Comparison of ENCODE assay signal across 20 cellular contexts in the genomic region with DNA sequence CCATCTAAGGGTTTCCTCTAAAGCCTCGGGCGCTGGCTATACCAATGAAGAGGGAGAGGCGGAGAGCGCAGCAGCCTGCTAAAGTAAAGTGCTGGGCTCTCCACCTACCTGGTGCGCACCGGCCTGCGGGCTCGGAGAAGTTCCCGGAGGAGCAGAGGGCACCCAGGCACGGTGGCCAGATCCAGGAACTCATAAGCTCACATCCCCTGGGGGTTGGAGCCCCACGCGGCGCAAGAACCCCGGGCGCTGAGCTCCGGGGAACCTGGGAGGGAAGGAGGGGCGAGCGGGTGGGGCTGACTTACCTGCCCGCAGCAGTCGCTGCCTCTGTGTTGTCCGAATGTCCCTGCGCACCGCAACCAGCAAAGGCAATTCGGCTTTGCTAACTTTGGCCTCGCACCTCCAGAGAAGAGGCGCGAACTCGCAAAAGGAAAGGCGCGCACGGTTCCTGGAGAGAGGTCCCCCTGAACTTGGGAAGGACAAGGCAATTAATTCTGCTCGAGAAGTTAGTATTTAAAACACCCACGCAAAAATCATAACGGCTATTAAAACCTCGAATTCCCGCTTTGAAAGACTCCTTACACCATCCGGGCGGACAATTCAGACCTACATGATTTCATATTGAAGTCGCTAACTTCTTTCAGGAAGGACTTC.
DNase-seq lines count a peak whose midpoint lies in the region; ATAC-seq and TF ChIP-seq lines count a peak whose summit lies in the region.
"Had no signal": no experiment of that assay in that cellular context is flagged by ENCODE, and none has a peak within 500 bp of the region (broad histone marks: within the 10 kb centered on the region; RNA-seq: fewer than 3 reads in every experiment).

No MANE protein-coding gene starts in this region.

- no peak overlapping the region for H3K23ac ChIP-seq in mesendoderm (ENCODE audit: low read length)

- H3K18ac ChIP-seq in mesendoderm (ENCODE audit: low read length) = no peak overlapping the region

- H4K8ac ChIP-seq in mesendoderm (ENCODE audit: low read depth, low read length) = no peak overlapping the region

- H3K27me3 ChIP-seq in HUES6 (ENCODE audit: control insufficient read depth, insufficient read depth, low read length) (peaks cover 100% of the 10 kb centered on the region), mesendoderm (ENCODE audit: insufficient read depth, low read length, poor library complexity) (peaks cover 47% of the 10 kb centered on the region)
- H3K27me3 ChIP-seq: testis had no signal

- H3K4me1 Mint-ChIP-seq in glutamatergic neuron (ENCODE audit: low read depth, unreplicated experiment) = peaks cover 21% of the 10 kb centered on the region
- H3K4me1 Mint-ChIP-seq in stimulated activated naive B cell treated with anti-CD40 and anti-IgM and Interleukin-4, amounts not matched to agents 10 μg/mL and 1 μg/mL and 100 μg/mL, for 72 hours = peaks cover 24 to 32% of the 10 kb centered on the region in 2 donors

- no peak overlapping the region for H3K4ac ChIP-seq in mesendoderm (ENCODE audit: low read depth, low read length)

- no peaks in the 10 kb centered on the region for H3K79me2 ChIP-seq in mesendoderm (ENCODE audit: control insufficient read depth, insufficient read depth, low read length)

- ATAC-seq in stimulated activated naive B cell treated with anti-CD40 and anti-IgM and Interleukin-4, amounts not matched to agents 10 μg/mL and 1 μg/mL and 100 μg/mL, for 72 hours (replicated peaks) = no peak
- no peak for ATAC-seq in HG03039 (IDR thresholded peaks at IDR 0.05; ENCODE audit: unreplicated experiment)
- ATAC-seq: activated CD8-positive, alpha-beta T cell treated with anti-CD3 and anti-CD28 coated beads, Interleukin-2, amount 10 ng/mL, durations not matched to agents 7 days and 5 days; activated naive CD8-positive, alpha-beta T cell treated with anti-CD3 and anti-CD28 coated beads, Interleukin-2, amount 50 U/mL, for 24 hours; heart right ventricle; Panc1 had no signal

- peaks cover 24% of the 10 kb centered on the region for H3K27me3 Mint-ChIP-seq in glutamatergic neuron (ENCODE audit: unreplicated experiment)
- H3K27me3 Mint-ChIP-seq in stimulated activated naive B cell treated with anti-CD40 and anti-IgM and Interleukin-4, amounts not matched to agents 10 μg/mL and 1 μg/mL and 100 μg/mL, for 72 hours = peaks cover 18 to 45% of the 10 kb centered on the region in 2 donors

- no peak overlapping the region for H2AK5ac ChIP-seq in mesendoderm (ENCODE audit: low read length)

- H3K4me1 ChIP-seq in HUES6 (ENCODE audit: control insufficient read depth, insufficient read depth, low read length) = peaks cover 36% of the 10 kb centered on the region
- H3K4me1 ChIP-seq in mesendoderm (ENCODE audit: control insufficient read depth, low read depth, low read length) = no peaks in the 10 kb centered on the region

- H3K36me3 Mint-ChIP-seq in glutamatergic neuron (ENCODE audit: unreplicated experiment) = no peaks in the 10 kb centered on the region
- H3K36me3 Mint-ChIP-seq in stimulated activated naive B cell treated with anti-CD40 and anti-IgM and Interleukin-4, amounts not matched to agents 10 μg/mL and 1 μg/mL and 100 μg/mL, for 72 hours = peaks cover 6 to 11% of the 10 kb centered on the region in 2 donors

- no peak for DNase-seq in glutamatergic neuron
- peak; percentile 39 for DNase-seq in mesendoderm
- no peak for DNase-seq in stimulated activated naive B cell treated with anti-CD40 and anti-IgM and Interleukin-4, amounts not matched to agents 10 μg/mL and 1 μg/mL and 100 μg/mL, for 72 hours
- no peak for DNase-seq in occipital lobe (lab: John Stamatoyannopoulos, UW)
- DNase-seq in ACHN = no peak
- DNase-seq: activated CD4-positive, CD25-positive, alpha-beta regulatory T cell treated with anti-CD3 and anti-CD28 coated beads, Interleukin-2, amount 50 U/mL, for 72 hours; activated CD8-positive, alpha-beta T cell treated with anti-CD3 and anti-CD28 coated beads, Interleukin-2, amount 10 ng/mL, durations not matched to agents 7 days and 5 days; activated effector memory CD4-positive, alpha-beta T cell treated with anti-CD3 and anti-CD28 coated beads, Interleukin-2, amount 50 U/mL, for 16 hours; activated naive CD8-positive, alpha-beta T cell treated with anti-CD3 and anti-CD28 coated beads, Interleukin-2, amount 50 U/mL, for 24 hours; activated T-cell treated with anti-CD3 and anti-CD28 coated beads for 4 hours; heart right ventricle; NCI-H2171 treated with DMSO at 0.1 percent for 48 hours; stimulated activated CD4-positive, alpha-beta T cell treated with anti-CD3 and anti-CD28 coated beads, Interleukin-4, amount 100 ng/mL, for 24 hours; stimulated activated naive CD4-positive, alpha-beta T cell; T-helper 1 cell; testis had no signal

- no peak overlapping the region for H2BK15ac ChIP-seq in mesendoderm (replicated peaks; ENCODE audit: low read depth)

- no peaks in the 10 kb centered on the region for H3K36me3 ChIP-seq in HUES6 (ENCODE audit: control insufficient read depth, insufficient read depth, low read length)
- no peaks in the 10 kb centered on the region for H3K36me3 ChIP-seq in mesendoderm (ENCODE audit: control insufficient read depth, insufficient read depth, low read length)
- H3K36me3 ChIP-seq: heart right ventricle, vagina had no signal

- peak overlapping the region; percentile 65 for H3K4me3 Mint-ChIP-seq in glutamatergic neuron (ENCODE audit: unreplicated experiment)
- H3K4me3 Mint-ChIP-seq in stimulated activated naive B cell treated with anti-CD40 and anti-IgM and Interleukin-4, amounts not matched to agents 10 μg/mL and 1 μg/mL and 100 μg/mL, for 72 hours = no peak overlapping the region
- H3K4me3 Mint-ChIP-seq: activated CD8-positive, alpha-beta T cell treated with anti-CD3 and anti-CD28 coated beads, Interleukin-2, amount 10 ng/mL, durations not matched to agents 7 days and 5 days; activated naive CD8-positive, alpha-beta T cell treated with anti-CD3 and anti-CD28 coated beads, Interleukin-2, amount 50 U/mL, for 24 hours had no signal

- H3K9ac ChIP-seq in HUES6 (ENCODE audit: low read length) = no peak overlapping the region
- H3K9ac ChIP-seq in mesendoderm (ENCODE audit: low read length) = no peak overlapping the region

- peaks cover 4% of the 10 kb centered on the region for H3K9me3 Mint-ChIP-seq in glutamatergic neuron (ENCODE audit: unreplicated experiment)
- H3K9me3 Mint-ChIP-seq in stimulated activated naive B cell treated with anti-CD40 and anti-IgM and Interleukin-4, amounts not matched to agents 10 μg/mL and 1 μg/mL and 100 μg/mL, for 72 hours = peaks cover 0 to 3% of the 10 kb centered on the region in 2 donors

- no peak overlapping the region for H2BK120ac ChIP-seq in mesendoderm (ENCODE audit: low read depth, low read length)

- in situ Hi-C loops in ACHN (cut with HindIII; ENCODE audit: low pct_ligation_motif_present, low pct_unique_long_range_greater_than_20kb, low sequenced_read_pairs) = no loop called here

- H3K79me1 ChIP-seq in mesendoderm (ENCODE audit: low read length) = no peaks in the 10 kb centered on the region

- H3K9me3 ChIP-seq in HUES6 (ENCODE audit: control insufficient read depth, insufficient read depth, low read depth, low read length) = no peaks in the 10 kb centered on the region
- H3K9me3 ChIP-seq: heart right ventricle, testis, vagina had no signal

- no peak for TF ChIP-seq CTCF in glutamatergic neuron (IDR thresholded peaks at IDR 0.05; ENCODE audit: partially characterized antibody, unreplicated experiment)

- no peak overlapping the region for H2BK5ac ChIP-seq in mesendoderm (ENCODE audit: low read length)

- peak overlapping the region; percentile 44 for H3K4me3 ChIP-seq in HUES6 (ENCODE audit: low read depth, low read length)
- no peak overlapping the region for H3K4me3 ChIP-seq in mesendoderm (ENCODE audit: low read length)
- H3K4me3 ChIP-seq: testis, vagina had no signal

- no peak overlapping the region for H4K5ac ChIP-seq in mesendoderm (ENCODE audit: low read length)

- no peak overlapping the region for H3K27ac ChIP-seq in HUES6 (ENCODE audit: low read depth, low read length)
- H3K27ac ChIP-seq in mesendoderm (ENCODE audit: low read depth, low read length) = no peak overlapping the region
- H3K27ac ChIP-seq: heart right ventricle, testis, vagina had no signal

- H3K56ac ChIP-seq in mesendoderm (ENCODE audit: low read length) = no peak overlapping the region

- peak overlapping the region; percentile 12 for H3K4me2 ChIP-seq in mesendoderm (ENCODE audit: low read length)

- no CpG with 5 or more reads among the region's 39 CpGs for WGBS in mesendoderm (ENCODE audit: extremely low coverage, insufficient coverage, low lambda C conversion rate)

- H3K27ac Mint-ChIP-seq in glutamatergic neuron (ENCODE audit: unreplicated experiment) = no peak overlapping the region
- H3K27ac Mint-ChIP-seq in stimulated activated naive B cell treated with anti-CD40 and anti-IgM and Interleukin-4, amounts not matched to agents 10 μg/mL and 1 μg/mL and 100 μg/mL, for 72 hours = peak overlapping the region; percentile 77
- H3K27ac Mint-ChIP-seq: activated CD8-positive, alpha-beta T cell treated with anti-CD3 and anti-CD28 coated beads, Interleukin-2, amount 10 ng/mL, durations not matched to agents 7 days and 5 days; activated naive CD8-positive, alpha-beta T cell treated with anti-CD3 and anti-CD28 coated beads, Interleukin-2, amount 50 U/mL, for 24 hours had no signal
